Comparison of ENCODE assay signal across 12 cellular contexts in the genomic region with DNA sequence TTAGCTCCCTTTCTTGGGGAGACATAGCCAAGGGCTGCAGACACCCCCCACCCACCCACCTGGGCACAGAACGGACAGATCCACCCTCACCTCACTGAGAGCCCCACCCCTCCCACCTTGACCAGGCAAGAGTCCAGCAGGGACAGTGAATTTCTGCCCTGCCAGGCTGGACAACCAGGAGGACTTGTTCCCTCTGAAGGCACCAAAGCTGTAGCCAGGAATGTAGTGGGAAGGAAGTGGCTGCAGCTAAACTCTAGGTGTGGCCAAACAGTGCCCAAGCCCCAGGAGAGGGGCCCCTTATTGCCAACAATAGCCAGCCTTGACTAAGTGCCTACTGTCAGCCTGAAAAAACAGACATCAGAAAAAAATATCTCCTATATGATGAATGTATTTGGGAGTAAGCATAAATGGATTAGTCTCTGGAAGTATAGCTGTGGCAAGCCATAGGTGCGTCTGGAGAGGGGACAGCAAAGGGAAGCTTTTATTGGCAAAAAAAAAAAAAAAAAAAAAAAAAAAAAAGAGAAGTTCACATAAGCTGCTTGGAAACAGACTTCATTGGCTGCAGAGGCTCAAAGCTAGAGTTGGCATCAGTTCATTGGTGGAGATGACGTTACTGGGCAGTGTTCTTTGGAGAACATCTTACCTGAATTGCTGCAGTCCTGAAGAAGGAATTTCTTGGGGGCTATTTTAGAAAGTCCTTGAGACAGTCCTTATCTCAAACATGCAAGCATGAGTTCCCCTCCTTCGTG.
DNase-seq lines count a peak whose midpoint lies in the region; ATAC-seq and TF ChIP-seq lines count a peak whose summit lies in the region.
"Had no signal": no experiment of that assay in that cellular context is flagged by ENCODE, and none has a peak within 500 bp of the region (broad histone marks: within the 10 kb centered on the region; RNA-seq: fewer than 3 reads in every experiment).

No MANE protein-coding gene starts in this region.

- ATAC-seq in left ventricle myocardium superior, result no peak
- no peak for ATAC-seq in HG03095 (IDR thresholded peaks at IDR 0.05; ENCODE audit: unreplicated experiment)

- peaks cover 5% of the 10 kb centered on the region for H3K4me1 ChIP-seq in left ventricle myocardium inferior
- H3K4me1 ChIP-seq in mammary epithelial cell (ENCODE audit: insufficient read depth, low read length), result peaks cover 15% of the 10 kb centered on the region
- peaks cover 6 to 15% of the 10 kb centered on the region in 2 donors for H3K4me1 ChIP-seq in uterus

- H3K27me3 ChIP-seq in left ventricle myocardium inferior (ENCODE audit: low read depth), result no peaks in the 10 kb centered on the region
- H3K27me3 ChIP-seq in mammary epithelial cell (ENCODE audit: insufficient read depth, low read length), result no peaks in the 10 kb centered on the region
- H3K27me3 ChIP-seq in uterus, result no peaks in the 10 kb centered on the region

- H3K4me3 ChIP-seq in left ventricle myocardium inferior, result no peak overlapping the region
- no peak overlapping the region for H3K4me3 ChIP-seq in mammary epithelial cell (replicated peaks in 1 of 3; ENCODE audit: insufficient read depth in 1 of 3, low read depth in 2 of 3, low read length in 3 of 3)
- no peak overlapping the region for H3K4me3 ChIP-seq in uterus

- no peaks in the 10 kb centered on the region for H3K79me2 ChIP-seq in mammary epithelial cell (ENCODE audit: insufficient read depth, low read length)

- no peak for TF ChIP-seq POLR2A in uterus (IDR thresholded peaks at IDR 0.05)

- dilution Hi-C loops in mammary epithelial cell (cut with HindIII; ENCODE audit: low sequenced_read_pairs), result no loop called here

- peak; percentile 14 for DNase-seq in left ventricle myocardium superior
- no peak for DNase-seq in left ventricle myocardium inferior
- no peak for DNase-seq in mammary epithelial cell
- peak; percentile 19 for DNase-seq in mucosa of gallbladder (ENCODE audit: low spot score)
- DNase-seq in uterus, result no peak
- no peak for DNase-seq in NCI-H1417 treated with DMSO at 0.1 percent for 48 hours (lab: John Stamatoyannopoulos, UW)
- no peak for DNase-seq in hepatic stellate cell (ENCODE audit: low spot score)
- DNase-seq: activated T-cell treated with anti-CD3 and anti-CD28 coated beads for 4 hours, cerebellar nuclear complex, head of caudate nucleus had no signal

- peak overlapping the region; percentile 52 for H2AFZ ChIP-seq in mammary epithelial cell (ENCODE audit: low read depth, low read length)

- H3K27ac ChIP-seq in left ventricle myocardium inferior (replicated peaks) (no peak overlapping the region), mammary epithelial cell (ENCODE audit: insufficient read depth, low read depth, low read length) (no peak overlapping the region), uterus (peak overlapping the region; percentile 68 to 71)
- H3K27ac ChIP-seq: neutrophil had no signal

- H3K9me3 ChIP-seq in left ventricle myocardium inferior (replicated peaks) (no peaks in the 10 kb centered on the region), mammary epithelial cell (replicated peaks; ENCODE audit: insufficient read depth, low read length) (no peaks in the 10 kb centered on the region), uterus (no peaks in the 10 kb centered on the region)
- H3K9me3 ChIP-seq: neutrophil had no signal

- no peaks in the 10 kb centered on the region for H4K20me1 ChIP-seq in mammary epithelial cell (ENCODE audit: insufficient read depth, low read length)

- CTCF ChIA-PET in mammary epithelial cell (lab: Charles Lee; ENCODE audit: low non-redundant PET), result no interaction called here

- no TSS peak for BruUV-seq in mammary epithelial cell (replicated peaks; lab: Mats Ljungman, UMichigan)

- WGBS in mammary epithelial cell (ENCODE audit: low coverage, missing lambda C conversion rate), result 86% methylated on average over 3 of the region's 4 CpGs

- H3K9ac ChIP-seq in mammary epithelial cell (ENCODE audit: insufficient read depth, low read length), result no peak overlapping the region

- no peak for TF ChIP-seq CTCF in left ventricle myocardium inferior (IDR thresholded peaks at IDR 0.05; ENCODE audit: borderline replicate concordance)
- no peak for TF ChIP-seq CTCF in mammary epithelial cell (conservative IDR thresholded peaks at IDR 0.05 in 1 of 2, IDR thresholded peaks at IDR 0.05 in 1 of 2; ENCODE audit: extremely low read depth in 1 of 2, insufficient read depth in 1 of 2, low read depth in 1 of 2, low read length in 2 of 2)
- TF ChIP-seq CTCF in uterus (IDR thresholded peaks at IDR 0.05), result no peak

- intact Hi-C loops in left ventricle myocardium superior (cut with micrococcal nuclease), result no loop called here
- intact Hi-C loops in left ventricle myocardium inferior (cut with micrococcal nuclease), result no loop called here
- intact Hi-C loops in mammary epithelial cell (cut with micrococcal nuclease), result no loop called here
- intact Hi-C loops in uterus (cut with DNase I; ENCODE audit: low total_unique reads), result no loop called here

- in situ Hi-C loops in mammary epithelial cell (cut with MboI; ENCODE audit: low sequenced_read_pairs in 2 of 2), result no loop called here

- no peak overlapping the region for H3K4me2 ChIP-seq in mammary epithelial cell (ENCODE audit: insufficient read depth, low read depth, low read length)

- no peaks in the 10 kb centered on the region for H3K36me3 ChIP-seq in left ventricle myocardium inferior
- H3K36me3 ChIP-seq in mammary epithelial cell (ENCODE audit: insufficient read depth, low read length), result no peaks in the 10 kb centered on the region
- H3K36me3 ChIP-seq in uterus, result no peaks in the 10 kb centered on the region
- H3K36me3 ChIP-seq: neutrophil had no signal

Comparison
In these comparisons a context has a peak if more than half of its experiments do, and no peak if none do; other contexts are left out.
1. DNase-seq: peak in left ventricle myocardium superior (single experiment) and mucosa of gallbladder (single experiment); none in left ventricle myocardium inferior (single experiment), mammary epithelial cell (single experiment), uterus (0 of 2), NCI-H1417 treated with DMSO at 0.1 percent for 48 hours (single experiment) and hepatic stellate cell (single experiment).
2. H3K27ac ChIP-seq: peak in uterus (2 of 2); none in left ventricle myocardium inferior (single experiment) and mammary epithelial cell (single experiment).